8 cellular contexts compared by ENCODE assay signal in genomic region chr10:124917168-124917938, GRCh38. TPM values are rescaled to one million over a fixed set of nuclear protein-coding genes. Genes with fewer than 3 reads are reported as not detected.
DNase-seq lines count a peak whose midpoint lies in the region; ATAC-seq and TF ChIP-seq lines count a peak whose summit lies in the region.

No MANE protein-coding gene starts in this region.

- H3K9me3 ChIP-seq in neural cell (ENCODE audit: low read length) (no peaks in the 10 kb centered on the region), tibial artery (no peaks in the 10 kb centered on the region)

- no peaks in the 10 kb centered on the region for H3K27me3 ChIP-seq in neural cell (ENCODE audit: insufficient read depth, low read depth, low read length)
- no peaks in the 10 kb centered on the region for H3K27me3 ChIP-seq in tibial artery

- H3K36me3 Mint-ChIP-seq in activated T-cell treated with anti-CD3 and anti-CD28 coated beads, Interleukin-2, amount 50 U/mL, for 72 hours (ENCODE audit: insufficient read depth in 2 of 2), result peaks cover 2 to 3% of the 10 kb centered on the region in 2 donors

- no peak for TF ChIP-seq RAD21 in neural cell (conservative IDR thresholded peaks at IDR 0.05)

- peak overlapping the region; percentile 45 for H2AFZ ChIP-seq in neural cell (ENCODE audit: low read depth, low read length)

- peak; percentile 20 for DNase-seq in NCI-H345 (lab: John Stamatoyannopoulos, UW)
- no peak for DNase-seq in NCI-H345 treated with DMSO at 0.1 percent for 48 hours (lab: John Stamatoyannopoulos, UW; ENCODE audit: unreplicated experiment)
- peak; percentile 53 for DNase-seq in NCI-H510A treated with DMSO at 0.1 percent for 48 hours (lab: John Stamatoyannopoulos, UW)
- DNase-seq in activated T-cell treated with anti-CD3 and anti-CD28 coated beads, Interleukin-2, amount 50 U/mL, for 72 hours, result peak; percentile 20 to 53
- peak; percentile 53 for DNase-seq in fibroblast of peridontal ligament (ENCODE audit: extremely low read depth)
- DNase-seq in tibial artery, result peak; percentile 49 to 73

- H3K9ac ChIP-seq in neural cell (ENCODE audit: low read length), result peak overlapping the region; percentile 94

- H3K9me3 Mint-ChIP-seq in activated T-cell treated with anti-CD3 and anti-CD28 coated beads, Interleukin-2, amount 50 U/mL, for 72 hours, result no peaks in the 10 kb centered on the region

- H3K4me1 Mint-ChIP-seq in activated T-cell treated with anti-CD3 and anti-CD28 coated beads, Interleukin-2, amount 50 U/mL, for 72 hours (ENCODE audit: low read depth), result peaks cover 36% of the 10 kb centered on the region

- H3K9me2 ChIP-seq in neural cell (ENCODE audit: insufficient read depth, low read length), result no peaks in the 10 kb centered on the region

- H3K4me1 ChIP-seq in tibial artery, result peaks cover 0 to 49% (median 18%) of the 10 kb centered on the region in 4 donors

- H3F3A ChIP-seq in neural cell (ENCODE audit: insufficient read depth, low read length, poor library complexity, severe bottlenecking), result peaks cover 3% of the 10 kb centered on the region

- peak overlapping the region; percentile 70 for H3K4me2 ChIP-seq in neural cell (ENCODE audit: low read length)

- TF ChIP-seq EP300 in neural cell (conservative IDR thresholded peaks at IDR 0.05; ENCODE audit: poor library complexity, severe bottlenecking), result no peak

- peak overlapping the region; percentile 95 for H3K27ac Mint-ChIP-seq in activated T-cell treated with anti-CD3 and anti-CD28 coated beads, Interleukin-2, amount 50 U/mL, for 72 hours

- H3K27ac ChIP-seq in neural cell (ENCODE audit: low read length) (peak overlapping the region; percentile 90), tibial artery (peak overlapping the region; percentile 96 to 97)

- peaks cover 42% of the 10 kb centered on the region for H3K79me2 ChIP-seq in neural cell (replicated peaks; ENCODE audit: insufficient read depth, low read length)

- peaks cover 12% of the 10 kb centered on the region for H4K20me1 ChIP-seq in neural cell (ENCODE audit: insufficient read depth)

- peak overlapping the region; percentile 88 for H3K4me3 ChIP-seq in neural cell (ENCODE audit: low read length)
- H3K4me3 ChIP-seq in tibial artery, result peak overlapping the region; percentile 82 to 95

- ATAC-seq in HG02759 (IDR thresholded peaks at IDR 0.05; ENCODE audit: unreplicated experiment), result peak; percentile 40
- peak in 1 of 2 donors; percentile 32 for ATAC-seq in activated T-cell treated with anti-CD3 and anti-CD28 coated beads, Interleukin-2, amount 50 U/mL, for 72 hours (replicated peaks in 1 of 2)

- peak overlapping the region; percentile 92 to 97 for H3K4me3 Mint-ChIP-seq in activated T-cell treated with anti-CD3 and anti-CD28 coated beads, Interleukin-2, amount 50 U/mL, for 72 hours

- H3K36me3 ChIP-seq in neural cell (ENCODE audit: insufficient read depth, low read length) (no peaks in the 10 kb centered on the region), tibial artery (no peaks in the 10 kb centered on the region)

- intact Hi-C loops in tibial artery (cut with DNase I; ENCODE audit: low total_unique reads), result loop anchor here (10.0 kb wide), 2 partner anchors 147 to 247 kb away; partner anchors contain the start of gene CTBP2

- TF ChIP-seq CTCF in neural cell (IDR thresholded peaks at IDR 0.05; ENCODE audit: poor library complexity, severe bottlenecking) (no peak), tibial artery (IDR thresholded peaks at IDR 0.05) (no peak)

- peaks cover 6% of the 10 kb centered on the region for H3K27me3 Mint-ChIP-seq in activated T-cell treated with anti-CD3 and anti-CD28 coated beads, Interleukin-2, amount 50 U/mL, for 72 hours (ENCODE audit: low read depth)

TF ChIP-seq in neural cell, 6 proteins besides CTCF, POLR2A, EP300 and RAD21:
- TF ChIP-seq POLR2AphosphoS5 (IDR thresholded peaks at IDR 0.05) (peak; percentile 9), EZH2 (IDR thresholded peaks at IDR 0.05; ENCODE audit: borderline replicate concordance, insufficient read depth, low read length, poor library complexity, severe bottlenecking) (no peak)

RNA-seq across cellular contexts. Expression of gene ZRANB1, which starts 24.6 kb away (rescaled TPM):
- 10 to 100 TPM; 15.0 to 16.0 TPM for total RNA-seq in activated T-cell treated with anti-CD3 and anti-CD28 coated beads, Interleukin-2, amount 50 U/mL, for 72 hours
- polyA plus RNA-seq in neural cell, result 47.7 and 49.4 TPM in 2 replicates
- polyA minus RNA-seq in neural cell, result 79.4 and 84.3 TPM in 2 replicates
